In genomic region chr13:23889598-23890224, GRCh38 we compare ENCODE assay signal across 8 cellular contexts. TPM values are rescaled to one million over a fixed set of nuclear protein-coding genes. Genes with fewer than 3 reads are reported as not detected.
DNase-seq lines count a peak whose midpoint lies in the region; ATAC-seq and TF ChIP-seq lines count a peak whose summit lies in the region.

No MANE protein-coding gene starts in this region.

- H3K36me3 Mint-ChIP-seq in chondrocyte (ENCODE audit: low read depth) = peaks cover 4% of the 10 kb centered on the region
- H3K36me3 Mint-ChIP-seq in natural killer cell treated with Interleukin-12 subunit alpha and Interleukin-12 subunit beta and Interleukin-15 and Interleukin-18, amount 100 ng/mL, for 72 hours = no peaks in the 10 kb centered on the region

- no peak for ATAC-seq in natural killer cell treated with Interleukin-12 subunit alpha and Interleukin-12 subunit beta and Interleukin-15 and Interleukin-18, amount 100 ng/mL, for 72 hours

- no peaks in the 10 kb centered on the region for H3K27me3 Mint-ChIP-seq in chondrocyte (ENCODE audit: low read depth)
- peaks cover 0 to 5% of the 10 kb centered on the region in 2 donors for H3K27me3 Mint-ChIP-seq in natural killer cell treated with Interleukin-12 subunit alpha and Interleukin-12 subunit beta and Interleukin-15 and Interleukin-18, amount 100 ng/mL, for 72 hours

- 1% methylated on average over 12 of the region's 12 CpGs for WGBS in GM23248 (ENCODE audit: low coverage in 1 of 2, low lambda C conversion rate in 2 of 2, missing lambda C conversion rate in 2 of 2), 2 experiments

- no peaks in the 10 kb centered on the region for H3K9me2 ChIP-seq in GM23248 (ENCODE audit: insufficient read depth)

- H3K4me1 Mint-ChIP-seq in chondrocyte (ENCODE audit: low read depth) = peaks cover 22% of the 10 kb centered on the region
- peaks cover 18 to 19% of the 10 kb centered on the region in 2 donors for H3K4me1 Mint-ChIP-seq in natural killer cell treated with Interleukin-12 subunit alpha and Interleukin-12 subunit beta and Interleukin-15 and Interleukin-18, amount 100 ng/mL, for 72 hours (ENCODE audit: low read depth in 2 of 2)

- H3K4me3 ChIP-seq in GM23248 = peak overlapping the region; percentile 80

- H3K4me1 ChIP-seq in GM23248 (ENCODE audit: insufficient read depth) = peaks cover 9% of the 10 kb centered on the region; the same call in 1 of the 2 replicates

- 0 out of 2 replicates have a peak, but pooled peaks cover 3% of the 10 kb centered on the region for H3K36me3 ChIP-seq in GM23248 (ENCODE audit: low read depth)

- no peaks in the 10 kb centered on the region for H3K9me3 Mint-ChIP-seq in chondrocyte (ENCODE audit: low read depth)
- H3K9me3 Mint-ChIP-seq in natural killer cell treated with Interleukin-12 subunit alpha and Interleukin-12 subunit beta and Interleukin-15 and Interleukin-18, amount 100 ng/mL, for 72 hours = no peaks in the 10 kb centered on the region

- no peaks in the 10 kb centered on the region for H3K9me3 ChIP-seq in GM23248 (ENCODE audit: low read depth)

- H3K4me2 ChIP-seq in GM23248 (ENCODE audit: unreplicated experiment) = peak overlapping the region; percentile 92

- H3K27me3 ChIP-seq in GM23248 (replicated peaks; ENCODE audit: insufficient read depth) = no peaks in the 10 kb centered on the region

- in situ Hi-C loops in GM23248 (cut with MboI) = no loop called here

- peak overlapping the region; percentile 97 for H2AFZ ChIP-seq in GM23248

- H3K27ac ChIP-seq in GM23248 = peak overlapping the region; percentile 79

- DNase-seq in NCI-H1694 treated with DMSO at 0.1 percent for 48 hours (lab: John Stamatoyannopoulos, UW) (peak; percentile 19), NCI-H1694 (lab: John Stamatoyannopoulos, UW) (no peak), GM23248 (peak; percentile 65), NCI-H526 treated with DMSO at 0.1 percent for 48 hours (lab: John Stamatoyannopoulos, UW) (peak; percentile 48), chondrocyte (ENCODE audit: low spot score) (no peak), NCI-H510A treated with DMSO at 0.1 percent for 48 hours (lab: John Stamatoyannopoulos, UW) (no peak)
- no peak for DNase-seq in natural killer cell treated with Interleukin-12 subunit alpha and Interleukin-12 subunit beta and Interleukin-15 and Interleukin-18, amount 100 ng/mL, for 72 hours (ENCODE audit: low spot score)
- DNase-seq in stimulated activated CD8-positive, alpha-beta memory T cell treated with anti-CD3 and anti-CD28 coated beads, Interleukin-4, amount 100 ng/mL, for 48 hours = no peak

- H3K27ac Mint-ChIP-seq in chondrocyte (ENCODE audit: unreplicated experiment) = peak overlapping the region; percentile 91
- peak overlapping the region; percentile 66 to 87 for H3K27ac Mint-ChIP-seq in natural killer cell treated with Interleukin-12 subunit alpha and Interleukin-12 subunit beta and Interleukin-15 and Interleukin-18, amount 100 ng/mL, for 72 hours

- peaks cover 24% of the 10 kb centered on the region for H3K79me2 ChIP-seq in GM23248 (ENCODE audit: insufficient read depth)

- H3K4me3 Mint-ChIP-seq in chondrocyte (ENCODE audit: unreplicated experiment) = peak overlapping the region; percentile 79
- peak overlapping the region; percentile 91 for H3K4me3 Mint-ChIP-seq in natural killer cell treated with Interleukin-12 subunit alpha and Interleukin-12 subunit beta and Interleukin-15 and Interleukin-18, amount 100 ng/mL, for 72 hours

- peaks cover 18% of the 10 kb centered on the region for H3F3A ChIP-seq in GM23248 (ENCODE audit: insufficient read depth)

- peak; percentile 1 for TF ChIP-seq CTCF in chondrocyte (IDR thresholded peaks at IDR 0.05)

- H3K9ac ChIP-seq in GM23248 = peak overlapping the region; percentile 87

- no peaks in the 10 kb centered on the region for H4K20me1 ChIP-seq in GM23248 (ENCODE audit: insufficient read depth)

RNA-seq across cellular contexts. Expression of gene MIPEP, which starts 0.5 kb away (rescaled TPM):
- total RNA-seq in GM23248 (2014; rRNA removed; shearing (Covaris generic)) = 12.6 and 14.0 TPM in 2 replicates
- 19.6 TPM in 2 replicates for polyA plus RNA-seq in GM23248 (2016; fragmentation: Nextera tagmentation; extraction: Ambion mirVana)
- 13.9 to 20.2 TPM (median 14.4 TPM) in 3 replicates for total RNA-seq in chondrocyte
- total RNA-seq in natural killer cell treated with Interleukin-12 subunit alpha and Interleukin-12 subunit beta and Interleukin-15 and Interleukin-18, amount 100 ng/mL, for 72 hours = 10 to 100 TPM; 12.1 to 14.5 TPM

RNA-seq across cellular contexts. Expression of gene C1QTNF9B, which starts 7.6 kb away (rescaled TPM):
- total RNA-seq in GM23248 (2014; rRNA removed; shearing (Covaris generic)) = not detected in 2 replicates
- not detected in 2 replicates for polyA plus RNA-seq in GM23248 (2016; fragmentation: Nextera tagmentation; extraction: Ambion mirVana)
- total RNA-seq in chondrocyte = not detected in 3 replicates
- total RNA-seq in natural killer cell treated with Interleukin-12 subunit alpha and Interleukin-12 subunit beta and Interleukin-15 and Interleukin-18, amount 100 ng/mL, for 72 hours = not detected

Comparison
In these comparisons a context has a peak if more than half of its experiments do, and no peak if none do; other contexts are left out.
1. DNase-seq: peak in NCI-H1694 treated with DMSO at 0.1 percent for 48 hours (single experiment), GM23248 (single experiment) and NCI-H526 treated with DMSO at 0.1 percent for 48 hours (single experiment); none in NCI-H1694 (single experiment), chondrocyte (single experiment), natural killer cell treated with Interleukin-12 subunit alpha and Interleukin-12 subunit beta and Interleukin-15 and Interleukin-18, amount 100 ng/mL, for 72 hours (single experiment), stimulated activated CD8-positive, alpha-beta memory T cell treated with anti-CD3 and anti-CD28 coated beads, Interleukin-4, amount 100 ng/mL, for 48 hours (single experiment) and NCI-H510A treated with DMSO at 0.1 percent for 48 hours (single experiment).